Comparison of ENCODE assay signal across 8 cellular contexts in genomic region chr1:43529206-43529731, GRCh38. TPM values are rescaled to one million over a fixed set of nuclear protein-coding genes. Genes with fewer than 3 reads are reported as not detected.
DNase-seq lines count a peak whose midpoint lies in the region; ATAC-seq, FAIRE-seq and TF ChIP-seq lines count a peak whose summit lies in the region.

No MANE protein-coding gene starts in this region.

- intact Hi-C loops in natural killer cell (cut with micrococcal nuclease), result loop anchor here (1.0 kb wide), 2 partner anchors 405 to 507 kb away; no protein-coding TSS in a partner anchor

- no peak overlapping the region for H3K27ac Mint-ChIP-seq in activated T-cell treated with anti-CD3 and anti-CD28 coated beads, Interleukin-2, amount 50 U/mL, for 24 hours
- no peak overlapping the region for H3K27ac Mint-ChIP-seq in natural killer cell

- H3K4me3 ChIP-seq in fibroblast of lung (replicated peaks in 1 of 4; ENCODE audit: control extremely low read depth in 1 of 4, insufficient read depth in 1 of 4, low read depth in 3 of 4, low read length in 4 of 4), result no peak overlapping the region

- peaks cover 6% of the 10 kb centered on the region for H3K4me1 ChIP-seq in fibroblast of lung (ENCODE audit: control insufficient read depth, extremely low read depth, insufficient read depth, low read length)

- no peaks in the 10 kb centered on the region for H3K27me3 ChIP-seq in fibroblast of lung (ENCODE audit: control insufficient read depth, insufficient read depth, low read length)

- no peak overlapping the region for H3K4me2 ChIP-seq in fibroblast of lung (ENCODE audit: extremely low read depth, insufficient read depth, low read length)

- peaks cover 19% of the 10 kb centered on the region for H3K4me1 Mint-ChIP-seq in activated T-cell treated with anti-CD3 and anti-CD28 coated beads, Interleukin-2, amount 50 U/mL, for 24 hours (ENCODE audit: low read depth)
- H3K4me1 Mint-ChIP-seq in natural killer cell, result peaks cover 15 to 32% of the 10 kb centered on the region in 2 donors

- no peaks in the 10 kb centered on the region for H3K9me3 Mint-ChIP-seq in activated T-cell treated with anti-CD3 and anti-CD28 coated beads, Interleukin-2, amount 50 U/mL, for 24 hours
- no peaks in the 10 kb centered on the region for H3K9me3 Mint-ChIP-seq in natural killer cell

- peaks cover 59% of the 10 kb centered on the region for H3K27me3 Mint-ChIP-seq in activated T-cell treated with anti-CD3 and anti-CD28 coated beads, Interleukin-2, amount 50 U/mL, for 24 hours
- peaks cover 47 to 57% of the 10 kb centered on the region in 2 donors for H3K27me3 Mint-ChIP-seq in natural killer cell (ENCODE audit: low read depth in 2 of 2)

- H3K79me2 ChIP-seq in fibroblast of lung (ENCODE audit: control insufficient read depth, insufficient read depth, low read length), result peaks cover 1% of the 10 kb centered on the region

- no peaks in the 10 kb centered on the region for H3K9me3 ChIP-seq in fibroblast of lung (ENCODE audit: control insufficient read depth, insufficient read depth, low read depth, low read length)

- ATAC-seq in natural killer cell (peak; percentile 66 to 73 (median 67)), HG03442 (IDR thresholded peaks at IDR 0.05; ENCODE audit: unreplicated experiment) (no peak)

- H3K36me3 ChIP-seq in fibroblast of lung (ENCODE audit: control insufficient read depth, insufficient read depth, low read length), result no peaks in the 10 kb centered on the region

- H4K20me1 ChIP-seq in fibroblast of lung (ENCODE audit: control insufficient read depth, extremely low read depth, insufficient read depth, low read length), result no peaks in the 10 kb centered on the region

- H3K27ac ChIP-seq in fibroblast of lung (ENCODE audit: insufficient read depth, low read length), result no peak overlapping the region

- no peak overlapping the region for H3K4me3 Mint-ChIP-seq in activated T-cell treated with anti-CD3 and anti-CD28 coated beads, Interleukin-2, amount 50 U/mL, for 24 hours
- H3K4me3 Mint-ChIP-seq in natural killer cell, result peak overlapping the region; percentile 22

- H2AFZ ChIP-seq in fibroblast of lung (ENCODE audit: low read length), result no peak overlapping the region

- no peaks in the 10 kb centered on the region for H3K36me3 Mint-ChIP-seq in activated T-cell treated with anti-CD3 and anti-CD28 coated beads, Interleukin-2, amount 50 U/mL, for 24 hours (ENCODE audit: low read depth)
- H3K36me3 Mint-ChIP-seq in natural killer cell, result no peaks in the 10 kb centered on the region

- TF ChIP-seq CTCF in fibroblast of lung (conservative IDR thresholded peaks at IDR 0.05 in 1 of 2, IDR thresholded peaks at IDR 0.05 in 1 of 2; ENCODE audit: low read depth in 1 of 2, low read length in 2 of 2) (peak; percentile 96 to 97), natural killer cell (IDR thresholded peaks at IDR 0.05) (peak; percentile 96)

- peak; percentile 88 for FAIRE-seq in RCC 7860 (lab: Jason Lieb, UNC)

- DNase-seq in DMS53 (lab: John Stamatoyannopoulos, UW), result peak; percentile 93
- DNase-seq in LHCN-M2 (ENCODE audit: low read depth), result peak; percentile 87
- DNase-seq in RCC 7860 (ENCODE audit: low spot score), result peak; percentile 80
- peak; percentile 86 for DNase-seq in activated T-cell treated with anti-CD3 and anti-CD28 coated beads, Interleukin-2, amount 50 U/mL, for 24 hours
- peak; percentile 77 to 88 for DNase-seq in fibroblast of lung (ENCODE audit: low read depth in 2 of 2)
- DNase-seq in natural killer cell, result peak; percentile 75
- peak; percentile 20 to 81 (median 68) for DNase-seq in stimulated activated naive CD4-positive, alpha-beta T cell (lab: John Stamatoyannopoulos, UW)

- H3K9ac ChIP-seq in fibroblast of lung (ENCODE audit: insufficient read depth, low read length), result no peak overlapping the region

RNA-seq across cellular contexts. Expression of gene PTPRF, which starts 1.4 kb away (rescaled TPM):
- total RNA-seq in LHCN-M2 (2014; rRNA removed), result 12.8 and 13.7 TPM in 2 replicates
- 46.3 TPM for polyA plus RNA-seq in LHCN-M2 (2012)
- 23.9 and 45.2 TPM in 2 replicates for total RNA-seq in fibroblast of lung
- polyA plus RNA-seq in fibroblast of lung, result 39.5 and 52.0 TPM in 2 replicates
- 48.9 and 75.8 TPM in 2 replicates for polyA plus RNA-seq in fibroblast of lung (2012)
- polyA minus RNA-seq in fibroblast of lung (ENCODE audit: low replicate concordance), result 242 and 244 TPM in 2 replicates
- 1 to 10 TPM in 1 of 3 donors, under 1 TPM in 1, not detected in 1; 0.12 to 1.9 TPM for total RNA-seq in natural killer cell
